10 cellular contexts compared by ENCODE assay signal in genomic region chr20:57350086-57350710, GRCh38. TPM values are rescaled to one million over a fixed set of nuclear protein-coding genes. Genes with fewer than 3 reads are reported as not detected.
DNase-seq lines count a peak whose midpoint lies in the region; ATAC-seq and TF ChIP-seq lines count a peak whose summit lies in the region.
"Had no signal": no experiment of that assay in that cellular context is flagged by ENCODE, and none has a peak within 500 bp of the region (broad histone marks: within the 10 kb centered on the region; RNA-seq: fewer than 3 reads in every experiment).

No MANE protein-coding gene starts in this region.

- peak; percentile 16 for DNase-seq in AG10803 (ENCODE audit: low read depth)
- DNase-seq in GM06990 (ENCODE audit: extremely low read depth, insufficient read length): peak; percentile 17
- DNase-seq in activated T-helper 2 cell treated with anti-CD3 and anti-CD28 coated beads, Interferon-gamma antibody, Interleukin-2, Interleukin-4, amounts not matched to agents 10 μg/mL and 5 μg/mL and 100 μg/mL, durations not matched to agents 14 hours and 24 hours and 36 hours (ENCODE audit: low spot score): no peak
- no peak for DNase-seq in mesothelial cell of epicardium (ENCODE audit: low spot score in 2 of 2, unreplicated experiment in 2 of 2)
- no peak for DNase-seq in NCI-H1930 (lab: John Stamatoyannopoulos, UW)
- no peak for DNase-seq in GM19238 (ENCODE audit: insufficient read length, low spot score)

- H3K27ac Mint-ChIP-seq in activated T-helper 2 cell treated with anti-CD3 and anti-CD28 coated beads, Interferon-gamma antibody, Interleukin-2, Interleukin-4, amounts not matched to agents 10 μg/mL and 5 μg/mL and 100 μg/mL, durations not matched to agents 14 hours and 24 hours and 36 hours: peak overlapping the region; percentile 60
- H3K27ac Mint-ChIP-seq in mesothelial cell of epicardium: no peak overlapping the region

- intact Hi-C loops in activated T-helper 2 cell treated with anti-CD3 and anti-CD28 coated beads, Interferon-gamma antibody, Interleukin-2, Interleukin-4, amounts not matched to agents 10 μg/mL and 5 μg/mL and 100 μg/mL, durations not matched to agents 14 hours and 24 hours and 36 hours (cut with micrococcal nuclease): loop anchor here (2.0 kb wide), 1 partner anchor 29 kb away; no protein-coding TSS in a partner anchor

- no peak for TF ChIP-seq CTCF in AG10803 (conservative IDR thresholded peaks at IDR 0.05; ENCODE audit: low read length)
- TF ChIP-seq CTCF in GM06990 (IDR thresholded peaks at IDR 0.05; ENCODE audit: insufficient read depth, low read length, poor library complexity, severe bottlenecking): no peak
- no peak for TF ChIP-seq CTCF in mesothelial cell of epicardium (IDR thresholded peaks at IDR 0.05; ENCODE audit: unreplicated experiment)

- H3K4me3 Mint-ChIP-seq in activated T-helper 2 cell treated with anti-CD3 and anti-CD28 coated beads, Interferon-gamma antibody, Interleukin-2, Interleukin-4, amounts not matched to agents 10 μg/mL and 5 μg/mL and 100 μg/mL, durations not matched to agents 14 hours and 24 hours and 36 hours (ENCODE audit: low read depth): peak overlapping the region; percentile 37
- H3K4me3 Mint-ChIP-seq in mesothelial cell of epicardium: peak overlapping the region; percentile 50

- no peak overlapping the region for H3K4me3 ChIP-seq in AG10803 (ENCODE audit: low read length)
- no peak overlapping the region for H3K4me3 ChIP-seq in GM06990 (replicated peaks; ENCODE audit: low read depth, low read length)

- H3K36me3 Mint-ChIP-seq in activated T-helper 2 cell treated with anti-CD3 and anti-CD28 coated beads, Interferon-gamma antibody, Interleukin-2, Interleukin-4, amounts not matched to agents 10 μg/mL and 5 μg/mL and 100 μg/mL, durations not matched to agents 14 hours and 24 hours and 36 hours (ENCODE audit: low read depth): peaks cover 30% of the 10 kb centered on the region
- peaks cover 10% of the 10 kb centered on the region for H3K36me3 Mint-ChIP-seq in mesothelial cell of epicardium

- no peak for ATAC-seq in GM21360 (IDR thresholded peaks at IDR 0.05; ENCODE audit: unreplicated experiment)
- no peak for ATAC-seq in activated CD4-positive, CD25-positive, alpha-beta regulatory T cell treated with anti-CD3 and anti-CD28 coated beads, Interleukin-2, amount 50 U/mL, for 24 hours

- no peaks in the 10 kb centered on the region for H3K27me3 ChIP-seq in GM06990 (replicated peaks; ENCODE audit: control insufficient read depth, insufficient read depth, low read length)
- H3K27me3 ChIP-seq: heart left ventricle had no signal

- peaks cover 5% of the 10 kb centered on the region for H3K36me3 ChIP-seq in GM06990 (ENCODE audit: control insufficient read depth, insufficient read depth, low read length)

- no peaks in the 10 kb centered on the region for H3K9me3 Mint-ChIP-seq in activated T-helper 2 cell treated with anti-CD3 and anti-CD28 coated beads, Interferon-gamma antibody, Interleukin-2, Interleukin-4, amounts not matched to agents 10 μg/mL and 5 μg/mL and 100 μg/mL, durations not matched to agents 14 hours and 24 hours and 36 hours
- no peaks in the 10 kb centered on the region for H3K9me3 Mint-ChIP-seq in mesothelial cell of epicardium

- peaks cover 10% of the 10 kb centered on the region for H3K27me3 Mint-ChIP-seq in activated T-helper 2 cell treated with anti-CD3 and anti-CD28 coated beads, Interferon-gamma antibody, Interleukin-2, Interleukin-4, amounts not matched to agents 10 μg/mL and 5 μg/mL and 100 μg/mL, durations not matched to agents 14 hours and 24 hours and 36 hours (ENCODE audit: low read depth)
- no peaks in the 10 kb centered on the region for H3K27me3 Mint-ChIP-seq in mesothelial cell of epicardium (ENCODE audit: low read depth)

- H3K4me1 Mint-ChIP-seq in activated T-helper 2 cell treated with anti-CD3 and anti-CD28 coated beads, Interferon-gamma antibody, Interleukin-2, Interleukin-4, amounts not matched to agents 10 μg/mL and 5 μg/mL and 100 μg/mL, durations not matched to agents 14 hours and 24 hours and 36 hours (ENCODE audit: low read depth): peaks cover 24% of the 10 kb centered on the region
- H3K4me1 Mint-ChIP-seq in mesothelial cell of epicardium: peaks cover 13% of the 10 kb centered on the region

RNA-seq across cellular contexts. Expression of gene RAE1, which starts 0.9 kb away (rescaled TPM):
- total RNA-seq in activated T-helper 2 cell treated with anti-CD3 and anti-CD28 coated beads, Interferon-gamma antibody, Interleukin-2, Interleukin-4, amounts not matched to agents 10 μg/mL and 5 μg/mL and 100 μg/mL, durations not matched to agents 14 hours and 24 hours and 36 hours: 46.8 and 48.1 TPM in 2 replicates
- 44.3 to 45.2 TPM (median 44.4 TPM) in 3 replicates for total RNA-seq in mesothelial cell of epicardium

RNA-seq across cellular contexts. Expression of gene SPO11, which starts 20.6 kb away (rescaled TPM):
- not detected in 2 replicates for total RNA-seq in activated T-helper 2 cell treated with anti-CD3 and anti-CD28 coated beads, Interferon-gamma antibody, Interleukin-2, Interleukin-4, amounts not matched to agents 10 μg/mL and 5 μg/mL and 100 μg/mL, durations not matched to agents 14 hours and 24 hours and 36 hours
- total RNA-seq in mesothelial cell of epicardium: not detected in 3 replicates
- total RNA-seq: heart left ventricle, thoracic aorta had no signal

RNA-seq across cellular contexts. Expression of gene RBM38, which starts 41.0 kb away (rescaled TPM):
- total RNA-seq in activated T-helper 2 cell treated with anti-CD3 and anti-CD28 coated beads, Interferon-gamma antibody, Interleukin-2, Interleukin-4, amounts not matched to agents 10 μg/mL and 5 μg/mL and 100 μg/mL, durations not matched to agents 14 hours and 24 hours and 36 hours: 88.9 and 89.5 TPM in 2 replicates
- total RNA-seq in mesothelial cell of epicardium: 23.8 to 25.6 TPM (median 25.3 TPM) in 3 replicates

Comparison
In these comparisons a context has a peak if more than half of its experiments do, and no peak if none do; other contexts are left out.
1. DNase-seq: peak in AG10803 (single experiment) and GM06990 (single experiment); none in activated T-helper 2 cell treated with anti-CD3 and anti-CD28 coated beads, Interferon-gamma antibody, Interleukin-2, Interleukin-4, amounts not matched to agents 10 μg/mL and 5 μg/mL and 100 μg/mL, durations not matched to agents 14 hours and 24 hours and 36 hours (single experiment), mesothelial cell of epicardium (0 of 2), NCI-H1930 (0 of 2) and GM19238 (single experiment).